In the genomic region with DNA sequence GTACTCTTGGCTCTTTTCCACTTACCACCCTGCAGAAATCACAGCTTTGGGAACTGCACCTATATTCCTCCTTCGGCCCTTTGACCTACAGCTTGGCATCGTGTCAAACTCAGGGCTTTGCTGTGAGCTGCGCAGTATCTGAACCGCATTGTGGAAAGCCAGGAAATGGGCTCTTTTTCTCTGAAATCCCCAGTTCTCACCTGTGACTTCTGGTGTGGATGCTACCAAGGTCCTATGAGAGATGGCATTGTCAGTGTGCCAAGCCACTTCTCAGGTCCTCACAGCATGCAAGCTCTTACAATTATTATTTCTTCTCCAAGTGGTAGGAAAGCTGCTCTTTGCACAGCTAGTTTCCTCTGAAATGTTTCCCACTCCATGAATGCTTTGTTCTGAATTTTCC, we compare ENCODE assay signal across 11 cellular contexts.
DNase-seq lines count a peak whose midpoint lies in the region; ATAC-seq lines count a peak whose summit lies in the region.
"Had no signal": no experiment of that assay in that cellular context is flagged by ENCODE, and none has a peak within 500 bp of the region (broad histone marks: within the 10 kb centered on the region; RNA-seq: fewer than 3 reads in every experiment).

No MANE protein-coding gene starts in this region.

- H3K4me1 Mint-ChIP-seq in stimulated activated naive CD8-positive, alpha-beta T cell treated with anti-CD3 and anti-CD28 coated beads, Interleukin-15, amount 100 ng/mL, for 72 hours: peaks cover 45% of the 10 kb centered on the region

- H3K27me3 Mint-ChIP-seq in stimulated activated naive CD8-positive, alpha-beta T cell treated with anti-CD3 and anti-CD28 coated beads, Interleukin-15, amount 100 ng/mL, for 72 hours: no peaks in the 10 kb centered on the region

- H3K4me3 Mint-ChIP-seq in stimulated activated naive CD8-positive, alpha-beta T cell treated with anti-CD3 and anti-CD28 coated beads, Interleukin-15, amount 100 ng/mL, for 72 hours: peak overlapping the region; percentile 57 to 75

- no peaks in the 10 kb centered on the region for H3K9me3 Mint-ChIP-seq in stimulated activated naive CD8-positive, alpha-beta T cell treated with anti-CD3 and anti-CD28 coated beads, Interleukin-15, amount 100 ng/mL, for 72 hours

- DNase-seq in activated gamma-delta T cell treated with Interleukin-2 at 50 U/mL for 16 hours (peak; percentile 19), activated gamma-delta T cell (lab: John Stamatoyannopoulos, UW) (no peak), NCI-H345 (lab: John Stamatoyannopoulos, UW) (peak; percentile 71), SW 1271 (lab: John Stamatoyannopoulos, UW) (no peak)
- DNase-seq in central memory CD4-positive, alpha-beta T cell: peak; percentile 13
- no peak for DNase-seq in stimulated activated naive CD8-positive, alpha-beta T cell treated with anti-CD3 and anti-CD28 coated beads, Interleukin-15, amount 100 ng/mL, for 72 hours
- DNase-seq: activated CD4-positive, CD25-positive, alpha-beta regulatory T cell treated with anti-CD3 and anti-CD28 coated beads, Interleukin-2, amount 50 U/mL, for 72 hours; cerebellar nuclear complex; occipital lobe had no signal

- H3K27ac Mint-ChIP-seq in stimulated activated naive CD8-positive, alpha-beta T cell treated with anti-CD3 and anti-CD28 coated beads, Interleukin-15, amount 100 ng/mL, for 72 hours: peak overlapping the region in 1 of 2 donors; percentile 84

- ATAC-seq in stimulated activated naive CD8-positive, alpha-beta T cell treated with anti-CD3 and anti-CD28 coated beads, Interleukin-15, amount 100 ng/mL, for 72 hours: peak; percentile 66
- ATAC-seq in GM19351 (IDR thresholded peaks at IDR 0.05; ENCODE audit: unreplicated experiment): no peak
- no peak for ATAC-seq in HG02938 (IDR thresholded peaks at IDR 0.05; ENCODE audit: unreplicated experiment)

Comparison
In these comparisons a context has a peak if more than half of its experiments do, and no peak if none do; other contexts are left out.
1. DNase-seq: peak in activated gamma-delta T cell treated with Interleukin-2 at 50 U/mL for 16 hours (single experiment), NCI-H345 (single experiment) and central memory CD4-positive, alpha-beta T cell (single experiment); none in activated gamma-delta T cell (single experiment), stimulated activated naive CD8-positive, alpha-beta T cell treated with anti-CD3 and anti-CD28 coated beads, Interleukin-15, amount 100 ng/mL, for 72 hours (0 of 2) and SW 1271 (0 of 2).